8 cellular contexts compared by ENCODE assay signal in the genomic region with DNA sequence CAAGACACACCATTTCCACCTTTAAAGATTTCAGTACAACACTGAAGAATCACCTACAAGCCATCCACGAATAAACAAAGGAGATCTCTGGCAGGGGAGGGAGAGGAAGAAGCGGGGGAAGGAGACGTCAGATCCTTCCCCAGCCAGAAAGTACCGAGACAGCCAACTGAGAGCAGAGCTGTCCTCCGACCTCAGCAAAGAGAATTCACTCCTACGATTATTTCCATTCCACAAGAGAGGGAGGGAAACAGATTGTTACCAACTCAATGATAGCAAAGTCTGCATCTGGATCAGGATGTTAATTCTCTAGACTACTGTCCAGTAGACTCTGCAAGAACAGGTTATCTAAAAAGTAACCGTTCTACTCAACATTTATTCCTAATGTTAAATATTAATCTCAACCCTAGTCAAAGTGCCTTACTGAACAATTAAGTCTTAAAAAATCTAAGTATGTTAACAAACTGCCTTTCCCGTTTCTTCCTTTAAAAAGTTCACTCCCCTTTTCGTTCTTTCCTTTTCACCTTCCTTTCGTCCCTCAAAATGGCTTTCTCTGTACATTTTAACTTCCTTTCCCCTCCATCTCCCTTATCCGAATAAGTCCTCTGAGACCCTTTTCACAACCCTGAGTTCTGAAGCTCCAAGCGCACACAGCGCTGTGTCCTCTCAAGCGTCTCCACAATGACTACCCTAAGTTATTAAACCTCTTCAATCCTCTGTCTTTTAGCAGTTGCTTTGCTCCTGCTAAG. TPM values are rescaled to one million over a fixed set of nuclear protein-coding genes. Genes with fewer than 3 reads are reported as not detected.
DNase-seq lines count a peak whose midpoint lies in the region; ATAC-seq and TF ChIP-seq lines count a peak whose summit lies in the region.

No MANE protein-coding gene starts in this region.

- no peak for TF ChIP-seq CTCF in osteoblast (IDR thresholded peaks at IDR 0.05; ENCODE audit: extremely low read depth, low read depth, low read length)
- TF ChIP-seq CTCF in tibial artery (IDR thresholded peaks at IDR 0.05): no peak

- H3K79me2 ChIP-seq in osteoblast (ENCODE audit: insufficient read depth, low read length): peaks cover 85% of the 10 kb centered on the region

- peak overlapping the region; percentile 100 for H3K27ac ChIP-seq in osteoblast (ENCODE audit: low read depth, low read length)
- peak overlapping the region; percentile 100 for H3K27ac ChIP-seq in tibial artery

- peak overlapping the region; percentile 48 for H2AFZ ChIP-seq in osteoblast (ENCODE audit: low read length)

- intact Hi-C loops in tibial artery (cut with DNase I; ENCODE audit: low total_unique reads): loop anchor here (10.0 kb wide), 1 partner anchor 1993 kb away; the partner anchor contains the start of gene LNPEP

- DNase-seq in DMS53 (lab: John Stamatoyannopoulos, UW) (peak; percentile 28), DMS53 treated with DMSO at 0.1 percent for 48 hours (lab: John Stamatoyannopoulos, UW; ENCODE audit: unreplicated experiment) (no peak), NOMO-1 (lab: John Stamatoyannopoulos, UW; ENCODE audit: unreplicated experiment in 2 of 2) (peak; percentile 16 to 32), fibroblast of peridontal ligament (ENCODE audit: extremely low read depth) (peak; percentile 53), osteoblast (ENCODE audit: insufficient read length, low spot score, missing footprints) (peak; percentile 73), tibial artery (peak; percentile 36 to 74)
- DNase-seq in activated T-cell treated with anti-CD3 and anti-CD28 coated beads, Interleukin-2, amount 50 U/mL, for 48 hours: peak; percentile 47 to 62

- no peaks in the 10 kb centered on the region for H3K27me3 ChIP-seq in osteoblast (ENCODE audit: insufficient read depth, low read length)
- H3K27me3 ChIP-seq in tibial artery: no peaks in the 10 kb centered on the region

- H3K4me1 ChIP-seq in osteoblast (ENCODE audit: insufficient read depth, low read length): peaks cover 18% of the 10 kb centered on the region
- peaks cover 0 to 40% (median 16%) of the 10 kb centered on the region in 4 donors for H3K4me1 ChIP-seq in tibial artery

- H3K4me2 ChIP-seq in osteoblast (ENCODE audit: insufficient read depth, low read length): peak overlapping the region; percentile 88

- H3K36me3 ChIP-seq in osteoblast (ENCODE audit: insufficient read depth, low read length) (peaks cover 32% of the 10 kb centered on the region), tibial artery (peaks cover 25 to 28% (median 25%) of the 10 kb centered on the region in 3 donors)

- H3K9me3 ChIP-seq in osteoblast (ENCODE audit: low read depth, low read length) (no peaks in the 10 kb centered on the region), tibial artery (no peaks in the 10 kb centered on the region)

- peak; percentile 12 for ATAC-seq in HG02642 (IDR thresholded peaks at IDR 0.05; ENCODE audit: poor library complexity, unreplicated experiment)

- H3K4me3 ChIP-seq in osteoblast (ENCODE audit: insufficient read depth, low read length) (peak overlapping the region; percentile 94), tibial artery (peak overlapping the region; percentile 88 to 95)

- peaks cover 27% of the 10 kb centered on the region for H4K20me1 ChIP-seq in osteoblast (ENCODE audit: insufficient read depth, low read length)

RNA-seq across cellular contexts. Expression of gene CHD1, which starts 1.4 kb away (rescaled TPM):
- 43.8 and 47.4 TPM in 2 replicates for total RNA-seq in osteoblast
